17 cellular contexts compared by ENCODE assay signal in genomic region chr11:24748261-24748660, GRCh38.
"Had no signal": no experiment of that assay in that cellular context is flagged by ENCODE, and none has a peak within 500 bp of the region (broad histone marks: within the 10 kb centered on the region; RNA-seq: fewer than 3 reads in every experiment).

No MANE protein-coding gene starts in this region.

- H3K27me3 Mint-ChIP-seq: type B pancreatic cell had no signal

- H3K4me3 ChIP-seq: body of pancreas, psoas muscle, right lobe of liver, spleen had no signal

- H3K9me3 ChIP-seq: body of pancreas, psoas muscle, right lobe of liver had no signal

- H3K27ac Mint-ChIP-seq: activated T-helper 2 cell treated with anti-CD3 and anti-CD28 coated beads, Interferon-gamma antibody, Interleukin-2, Interleukin-4, amounts not matched to agents 10 μg/mL and 5 μg/mL and 100 μg/mL, durations not matched to agents 14 hours and 24 hours and 36 hours; T-helper 2 cell treated with Interferon-gamma antibody and Interleukin-4, amounts not matched to agents 5 μg/mL and 100 μg/mL, for 36 hours; type B pancreatic cell had no signal

- H3K36me3 ChIP-seq: right lobe of liver, spleen, WERI-Rb-1 had no signal

- H3K27ac ChIP-seq: body of pancreas, psoas muscle, right lobe of liver, spleen, WERI-Rb-1 had no signal

- ATAC-seq: body of pancreas, psoas muscle, right lobe of liver had no signal

- H3K4me3 Mint-ChIP-seq: T-helper 2 cell treated with Interferon-gamma antibody and Interleukin-4, amounts not matched to agents 5 μg/mL and 100 μg/mL, for 36 hours; type B pancreatic cell had no signal

- DNase-seq: activated CD4-positive, alpha-beta T cell treated with anti-CD3 and anti-CD28 coated beads for 48 hours; activated CD8-positive, alpha-beta memory T cell treated with anti-CD3 and anti-CD28 coated beads for 24 hours; activated naive CD4-positive, alpha-beta T cell treated with anti-CD3 and anti-CD28 coated beads, Interleukin-2, amount 50 U/mL, for 16 hours; body of pancreas; dermis blood vessel endothelial cell; hypothalamus; kidney glomerular epithelial cell; mesendoderm; psoas muscle; right lobe of liver; spleen; stimulated activated CD4-positive, alpha-beta T cell treated with anti-CD3 and anti-CD28 coated beads, Interleukin-1b, Interleukin-23, amount 100 ng/mL, for 48 hours; stimulated activated naive CD4-positive, alpha-beta T cell; WERI-Rb-1 had no signal

- H3K27me3 ChIP-seq: body of pancreas, right lobe of liver, spleen had no signal
